Comparison of ENCODE assay signal across 1 cellular context in genomic region chr21:39348040-39348354, GRCh38.
TF ChIP-seq lines count a peak whose summit lies in the region.

No MANE protein-coding gene starts in this region.

TF ChIP-seq in A549, 52 proteins besides CTCF, POLR2A, EP300 and RAD21 (continued from another document):
- TF ChIP-seq, protein P1, sequence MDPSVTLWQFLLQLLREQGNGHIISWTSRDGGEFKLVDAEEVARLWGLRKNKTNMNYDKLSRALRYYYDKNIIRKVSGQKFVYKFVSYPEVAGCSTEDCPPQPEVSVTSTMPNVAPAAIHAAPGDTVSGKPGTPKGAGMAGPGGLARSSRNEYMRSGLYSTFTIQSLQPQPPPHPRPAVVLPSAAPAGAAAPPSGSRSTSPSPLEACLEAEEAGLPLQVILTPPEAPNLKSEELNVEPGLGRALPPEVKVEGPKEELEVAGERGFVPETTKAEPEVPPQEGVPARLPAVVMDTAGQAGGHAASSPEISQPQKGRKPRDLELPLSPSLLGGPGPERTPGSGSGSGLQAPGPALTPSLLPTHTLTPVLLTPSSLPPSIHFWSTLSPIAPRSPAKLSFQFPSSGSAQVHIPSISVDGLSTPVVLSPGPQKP (IDR thresholded peaks at IDR 0.05; ENCODE audit: low read depth, low read length), result no peak
- no peak for TF ChIP-seq ZNF302 (CRISPR knock-in tag; IDR thresholded peaks at IDR 0.05)
- TF ChIP-seq HOXA7 (CRISPR knock-in tag; IDR thresholded peaks at IDR 0.05), result no peak
- no peak for TF ChIP-seq PHF8 (IDR thresholded peaks at IDR 0.05; ENCODE audit: borderline replicate concordance, low read depth)
